ENCODE assay signal across 7 cellular contexts in the genomic region with DNA sequence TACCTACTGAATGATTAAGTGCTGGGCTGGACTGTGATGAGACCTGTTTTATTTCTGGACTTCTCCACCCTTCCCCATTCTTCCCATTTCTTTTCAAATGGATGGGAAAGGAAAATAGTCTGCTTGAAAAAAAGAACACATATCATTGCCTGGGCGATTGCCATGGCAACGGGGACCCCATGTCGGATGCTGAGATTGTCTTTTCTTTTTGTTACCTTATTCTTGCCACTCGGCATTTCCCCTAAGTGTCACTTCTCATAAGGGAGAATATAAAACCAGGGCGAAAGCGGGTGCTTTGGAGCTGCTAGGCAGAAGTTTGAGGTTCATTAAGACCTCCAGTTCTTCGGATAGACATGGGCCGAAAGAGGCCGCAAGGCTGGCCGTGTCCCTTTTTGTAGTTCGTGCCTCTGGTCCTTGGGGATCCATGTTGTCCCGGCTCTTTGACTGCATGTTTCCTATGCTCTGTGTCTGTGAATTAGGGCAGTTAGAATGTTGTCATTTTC. TPM values are rescaled to one million over a fixed set of nuclear protein-coding genes. Genes with fewer than 3 reads are reported as not detected.
DNase-seq lines count a peak whose midpoint lies in the region; ATAC-seq and TF ChIP-seq lines count a peak whose summit lies in the region.

No MANE protein-coding gene starts in this region.

- peak overlapping the region; percentile 66 for H3K4me3 ChIP-seq in GM23338

- H3K4me3 Mint-ChIP-seq in CD14-positive monocyte: peak overlapping the region; percentile 58 to 71
- peak overlapping the region; percentile 67 for H3K4me3 Mint-ChIP-seq in GM23338
- H3K4me3 Mint-ChIP-seq in MCF 10A (ENCODE audit: unreplicated experiment): peak overlapping the region; percentile 40
- peak overlapping the region; percentile 82 for H3K4me3 Mint-ChIP-seq in natural killer cell

- peaks cover 0 to 8% (median 2%) of the 10 kb centered on the region in 7 donors for H3K9me3 Mint-ChIP-seq in CD14-positive monocyte
- H3K9me3 Mint-ChIP-seq in GM23338: peaks cover 21% of the 10 kb centered on the region
- no peaks in the 10 kb centered on the region for H3K9me3 Mint-ChIP-seq in MCF 10A (ENCODE audit: unreplicated experiment)
- H3K9me3 Mint-ChIP-seq in natural killer cell: peaks cover 0 to 2% of the 10 kb centered on the region in 2 donors

- H3K27me3 ChIP-seq in GM23338 (ENCODE audit: insufficient read depth): no peaks in the 10 kb centered on the region

- H3K36me3 ChIP-seq in GM23338 (ENCODE audit: insufficient read depth): no peaks in the 10 kb centered on the region; the same call in 1 of the 2 replicates

- H3K79me2 ChIP-seq in GM23338 (replicated peaks; ENCODE audit: insufficient read depth): no peaks in the 10 kb centered on the region

- H3K27ac Mint-ChIP-seq in CD14-positive monocyte (no peak overlapping the region), GM23338 (no peak overlapping the region), MCF 10A (ENCODE audit: low read depth, unreplicated experiment) (no peak overlapping the region), natural killer cell (no peak overlapping the region)

- H3F3A ChIP-seq in GM23338 (replicated peaks; ENCODE audit: low read depth): no peaks in the 10 kb centered on the region; the same call in 1 of the 2 replicates

- CTCF ChIA-PET in MCF 10A (lab: Yijun Ruan, JAX): interaction anchor here (0.6 to 1.2 kb wide), 4 partner anchors 9 to 249 kb away, joined by 3 read pairs; no protein-coding TSS in a partner anchor
- CTCF ChIA-PET in RWPE1 (lab: Yijun Ruan, JAX): interaction anchor here (0.5 to 0.8 kb wide), 3 partner anchors 9 to 332 kb away, joined by 3 read pairs; no protein-coding TSS in a partner anchor

- intact Hi-C loops in CD14-positive monocyte (cut with micrococcal nuclease): no loop called here
- intact Hi-C loops in MCF 10A (cut with micrococcal nuclease): no loop called here
- intact Hi-C loops in natural killer cell (cut with micrococcal nuclease): no loop called here

- DNase-seq in CD14-positive monocyte (ENCODE audit: low spot score) (no peak), GM23338 (ENCODE audit: low spot score) (no peak), MCF 10A (ENCODE audit: unreplicated experiment) (no peak), natural killer cell (no peak), Kasumi-1 (lab: John Stamatoyannopoulos, UW) (no peak), RWPE1 (ENCODE audit: low spot score) (no peak)
- DNase-seq in central memory CD4-positive, alpha-beta T cell: no peak

- H3K4me2 ChIP-seq in GM23338: peak overlapping the region; percentile 89

- POLR2A ChIA-PET in MCF 10A (lab: Yijun Ruan, JAX): interaction anchor here (1.6 kb wide), 1 partner anchor 16 kb away, joined by 5 read pairs; no protein-coding TSS in a partner anchor
- POLR2A ChIA-PET in RWPE1 (lab: Yijun Ruan, JAX; ENCODE audit: low non-redundant PET): no interaction called here

- no peak for TF ChIP-seq CTCF in CD14-positive monocyte (IDR thresholded peaks at IDR 0.05)
- no peak for TF ChIP-seq CTCF in GM23338 (conservative IDR thresholded peaks at IDR 0.05; ENCODE audit: low read depth in 2 of 2)
- no peak for TF ChIP-seq CTCF in MCF 10A (IDR thresholded peaks at IDR 0.05; ENCODE audit: unreplicated experiment)
- TF ChIP-seq CTCF in natural killer cell (IDR thresholded peaks at IDR 0.05): no peak
- TF ChIP-seq CTCF in RWPE1 (conservative IDR thresholded peaks at IDR 0.05; ENCODE audit: low read depth): no peak

- peaks cover 45 to 47% (median 46%) of the 10 kb centered on the region in 3 donors for H3K27me3 Mint-ChIP-seq in CD14-positive monocyte (ENCODE audit: low read depth in 3 of 3)
- peaks cover 11% of the 10 kb centered on the region for H3K27me3 Mint-ChIP-seq in GM23338 (ENCODE audit: insufficient read depth, low read depth, poor library complexity)
- no peaks in the 10 kb centered on the region for H3K27me3 Mint-ChIP-seq in MCF 10A (ENCODE audit: insufficient read depth, unreplicated experiment)
- H3K27me3 Mint-ChIP-seq in natural killer cell (ENCODE audit: low read depth in 2 of 2): peaks cover 4 to 10% of the 10 kb centered on the region in 2 donors

- BruUV-seq in MCF 10A (replicated peaks; lab: Mats Ljungman, UMichigan): no TSS peak

- peaks cover 0 to 6% of the 10 kb centered on the region in 2 donors for H3K36me3 Mint-ChIP-seq in CD14-positive monocyte
- H3K36me3 Mint-ChIP-seq in GM23338 (ENCODE audit: low read depth): peaks cover 16% of the 10 kb centered on the region
- no peaks in the 10 kb centered on the region for H3K36me3 Mint-ChIP-seq in MCF 10A (ENCODE audit: insufficient read depth, unreplicated experiment)
- no peaks in the 10 kb centered on the region for H3K36me3 Mint-ChIP-seq in natural killer cell

- H3K27ac ChIP-seq in GM23338 (ENCODE audit: low read depth) (no peak overlapping the region), RWPE1 (no peak overlapping the region)

- H2AFZ ChIP-seq in GM23338: peak overlapping the region; percentile 99

- no peaks in the 10 kb centered on the region for H4K20me1 ChIP-seq in GM23338 (replicated peaks; ENCODE audit: insufficient read depth)

- no peaks in the 10 kb centered on the region for H3K9me2 ChIP-seq in GM23338 (ENCODE audit: insufficient read depth)

- peaks cover 7% of the 10 kb centered on the region for H3K4me1 ChIP-seq in GM23338 (ENCODE audit: insufficient read depth)

- no peak for ATAC-seq in GM23338
- ATAC-seq in natural killer cell: no peak

- H3K4me1 Mint-ChIP-seq in CD14-positive monocyte (peaks cover 16% of the 10 kb centered on the region), GM23338 (peaks cover 6% of the 10 kb centered on the region; the same call in 2 of the 3 replicates), MCF 10A (ENCODE audit: insufficient read depth, unreplicated experiment) (peaks cover 6% of the 10 kb centered on the region), natural killer cell (peaks cover 16 to 21% of the 10 kb centered on the region in 2 donors)

TF ChIP-seq in GM23338, 12 proteins besides CTCF, POLR2A, EP300 and RAD21 (continues in another document):
- no peak for TF ChIP-seq POLR2AphosphoS5 (IDR thresholded peaks at IDR 0.05; ENCODE audit: low read depth)
- TF ChIP-seq, protein P1, sequence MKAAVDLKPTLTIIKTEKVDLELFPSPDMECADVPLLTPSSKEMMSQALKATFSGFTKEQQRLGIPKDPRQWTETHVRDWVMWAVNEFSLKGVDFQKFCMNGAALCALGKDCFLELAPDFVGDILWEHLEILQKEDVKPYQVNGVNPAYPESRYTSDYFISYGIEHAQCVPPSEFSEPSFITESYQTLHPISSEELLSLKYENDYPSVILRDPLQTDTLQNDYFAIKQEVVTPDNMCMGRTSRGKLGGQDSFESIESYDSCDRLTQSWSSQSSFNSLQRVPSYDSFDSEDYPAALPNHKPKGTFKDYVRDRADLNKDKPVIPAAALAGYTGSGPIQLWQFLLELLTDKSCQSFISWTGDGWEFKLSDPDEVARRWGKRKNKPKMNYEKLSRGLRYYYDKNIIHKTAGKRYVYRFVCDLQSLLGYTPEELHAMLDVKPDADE (IDR thresholded peaks at IDR 0.05): no peak
- TF ChIP-seq NANOG (IDR thresholded peaks at IDR 0.05; ENCODE audit: borderline replicate concordance): no peak
- no peak for TF ChIP-seq CREB1 (CRISPR knock-in tag; IDR thresholded peaks at IDR 0.05; ENCODE audit: low read depth)
- TF ChIP-seq STAT1 (IDR thresholded peaks at IDR 0.05; ENCODE audit: unreplicated experiment): no peak
- TF ChIP-seq EZH2phosphoT487 (IDR thresholded peaks at IDR 0.05; ENCODE audit: unreplicated experiment): no peak
- TF ChIP-seq, protein P2, sequence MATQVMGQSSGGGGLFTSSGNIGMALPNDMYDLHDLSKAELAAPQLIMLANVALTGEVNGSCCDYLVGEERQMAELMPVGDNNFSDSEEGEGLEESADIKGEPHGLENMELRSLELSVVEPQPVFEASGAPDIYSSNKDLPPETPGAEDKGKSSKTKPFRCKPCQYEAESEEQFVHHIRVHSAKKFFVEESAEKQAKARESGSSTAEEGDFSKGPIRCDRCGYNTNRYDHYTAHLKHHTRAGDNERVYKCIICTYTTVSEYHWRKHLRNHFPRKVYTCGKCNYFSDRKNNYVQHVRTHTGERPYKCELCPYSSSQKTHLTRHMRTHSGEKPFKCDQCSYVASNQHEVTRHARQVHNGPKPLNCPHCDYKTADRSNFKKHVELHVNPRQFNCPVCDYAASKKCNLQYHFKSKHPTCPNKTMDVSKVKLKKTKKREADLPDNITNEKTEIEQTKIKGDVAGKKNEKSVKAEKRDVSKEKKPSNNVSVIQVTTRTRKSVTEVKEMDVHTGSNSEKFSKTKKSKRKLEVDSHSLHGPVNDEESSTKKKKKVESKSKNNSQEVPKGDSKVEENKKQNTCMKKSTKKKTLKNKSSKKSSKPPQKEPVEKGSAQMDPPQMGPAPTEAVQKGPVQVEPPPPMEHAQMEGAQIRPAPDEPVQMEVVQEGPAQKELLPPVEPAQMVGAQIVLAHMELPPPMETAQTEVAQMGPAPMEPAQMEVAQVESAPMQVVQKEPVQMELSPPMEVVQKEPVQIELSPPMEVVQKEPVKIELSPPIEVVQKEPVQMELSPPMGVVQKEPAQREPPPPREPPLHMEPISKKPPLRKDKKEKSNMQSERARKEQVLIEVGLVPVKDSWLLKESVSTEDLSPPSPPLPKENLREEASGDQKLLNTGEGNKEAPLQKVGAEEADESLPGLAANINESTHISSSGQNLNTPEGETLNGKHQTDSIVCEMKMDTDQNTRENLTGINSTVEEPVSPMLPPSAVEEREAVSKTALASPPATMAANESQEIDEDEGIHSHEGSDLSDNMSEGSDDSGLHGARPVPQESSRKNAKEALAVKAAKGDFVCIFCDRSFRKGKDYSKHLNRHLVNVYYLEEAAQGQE (IDR thresholded peaks at IDR 0.05; ENCODE audit: unreplicated experiment): no peak
- TF ChIP-seq EZH2 (IDR thresholded peaks at IDR 0.05; ENCODE audit: low read depth, unreplicated experiment): no peak

RNA-seq across cellular contexts. Expression of gene FGD3, which starts 0.8 kb away (rescaled TPM):
- 10 to 100 TPM; 32.4 to 56.2 TPM for polyA plus RNA-seq in CD14-positive monocyte
- 1.7 and 2.0 TPM in 2 replicates for total RNA-seq in GM23338 (2014; rRNA removed; shearing (Covaris generic))
- polyA plus RNA-seq in GM23338 (2016; fragmentation: Nextera tagmentation; extraction: Ambion mirVana): 0.57 and 0.95 TPM in 2 replicates
- total RNA-seq in MCF 10A (2022): not detected in 2 replicates
- total RNA-seq in natural killer cell: 100 to 1,000 TPM; 133 to 204 (median 193) TPM

Comparison
In these comparisons a context has a peak if more than half of its experiments do, and no peak if none do; other contexts are left out.
1. RNA of gene FGD3, which starts 0.8 kb away (total RNA-seq): 133 to 204 TPM in natural killer cell; 1.7 to 2.0 TPM in GM23338 and not detected in MCF 10A; every median in the first group is over 10 times any median in the second.
2. Peak in every context shown above with its lines, with median percentiles within 50 percentile points of each other: H3K4me3 Mint-ChIP-seq.